In genomic region chr6:30730611-30731435, GRCh38 we compare ENCODE assay signal across 8 cellular contexts. TPM values are rescaled to one million over a fixed set of nuclear protein-coding genes. Genes with fewer than 3 reads are reported as not detected.
A peak's percentile ranks its signal among the peaks of the same experiment; 100 is the strongest.
DNase-seq lines count a peak whose midpoint lies in the region; ATAC-seq and TF ChIP-seq lines count a peak whose summit lies in the region.

No MANE protein-coding gene starts in this region.

- TF ChIP-seq CTCF in GM12872 (IDR thresholded peaks at IDR 0.05; ENCODE audit: insufficient read depth, low read depth, low read length) (peak; percentile 82), OCI-LY7 (conservative IDR thresholded peaks at IDR 0.05; ENCODE audit: low read length) (peak; percentile 86), gastroesophageal sphincter (IDR thresholded peaks at IDR 0.05) (peak in 3 of 4 experiments; percentile 66 to 80 (median 69)), vagina (IDR thresholded peaks at IDR 0.05) (peak; percentile 30 to 50 (median 45))

- no TSS peak for BruUV-seq in OCI-LY7 (replicated peaks; lab: Mats Ljungman, UMichigan)

- 49 to 55% methylated on average over 3 to 11 of the region's 30 CpGs for WGBS in gastroesophageal sphincter (ENCODE audit: low coverage in 1 of 2), 2 donors

- TF ChIP-seq POLR2A in gastroesophageal sphincter (IDR thresholded peaks at IDR 0.05) (no peak), vagina (IDR thresholded peaks at IDR 0.05) (no peak)

- H3K9me3 ChIP-seq in OCI-LY7 (ENCODE audit: low read length) (no peaks in the 10 kb centered on the region), gastroesophageal sphincter (no peaks in the 10 kb centered on the region), vagina (no peaks in the 10 kb centered on the region)

- POLR2A ChIA-PET in OCI-LY7 (lab: Charles Lee): interaction anchor here (0.6 to 1.9 kb wide), 4 partner anchors 10 to 58 kb away, joined by 3 to 9 read pairs (median 4); partner anchors contain the start of gene DHX16

- H4K20me1 ChIP-seq in OCI-LY7 (ENCODE audit: insufficient read depth, low read length): 0 out of 2 replicates have a peak, but pooled peaks cover 1% of the 10 kb centered on the region

- H3K4me3 ChIP-seq in OCI-LY7 (ENCODE audit: low read depth, low read length, poor library complexity, severe bottlenecking): peak overlapping the region; percentile 18
- no peak overlapping the region for H3K4me3 ChIP-seq in gastroesophageal sphincter
- H3K4me3 ChIP-seq in vagina: no peak overlapping the region

- DNase-seq in HT-29 (ENCODE audit: low spot score): peak; percentile 94
- DNase-seq in OCI-LY7 (ENCODE audit: low spot score): peak; percentile 89
- peak; percentile 76 for DNase-seq in activated T-helper 9 cell treated with anti-CD3 and anti-CD28 coated beads, Interleukin-2, amount 50 U/mL, for 16 hours (ENCODE audit: low read depth)
- peak; percentile 88 for DNase-seq in posterior vena cava (ENCODE audit: low spot score)
- no peak for DNase-seq in vagina (ENCODE audit: extremely low spot score in 2 of 2)
- DNase-seq in NCI-H1930 (lab: John Stamatoyannopoulos, UW): no peak

- intact Hi-C loops in OCI-LY7 (cut with micrococcal nuclease; ENCODE audit: unreplicated experiment) (loop anchor here (1.0 to 5.0 kb wide), 3 partner anchors 52 to 249 kb away; no protein-coding TSS in a partner anchor), posterior vena cava (cut with DNase I) (no loop called here), vagina (cut with DNase I) (no loop called here)

- no peak overlapping the region for H2AFZ ChIP-seq in OCI-LY7 (ENCODE audit: low read length)

- CTCF ChIA-PET in OCI-LY7 (lab: Charles Lee; ENCODE audit: unreplicated experiment): interaction anchor here (0.5 to 1.9 kb wide), 11 partner anchors 9 to 356 kb away, joined by 3 to 10 read pairs (median 5); partner anchors contain the start of genes DHX16 and MDC1

- ATAC-seq in gastroesophageal sphincter: peak; percentile 85

- H3K4me1 ChIP-seq in OCI-LY7 (ENCODE audit: insufficient read depth, low read length, poor library complexity, severe bottlenecking) (peaks cover 33% of the 10 kb centered on the region), gastroesophageal sphincter (peaks cover 0 to 45% (median 0%) of the 10 kb centered on the region in 3 donors), vagina (peaks cover 15% of the 10 kb centered on the region)

- no peak overlapping the region for H3K27ac ChIP-seq in OCI-LY7 (ENCODE audit: low read depth, low read length, poor library complexity, severe bottlenecking)
- peak overlapping the region in 3 of 4 donors; percentile 21 to 65 (median 55) for H3K27ac ChIP-seq in gastroesophageal sphincter
- H3K27ac ChIP-seq in vagina: peak overlapping the region; percentile 56

- H3K27me3 ChIP-seq in gastroesophageal sphincter (no peaks in the 10 kb centered on the region), vagina (no peaks in the 10 kb centered on the region)

- no peak for TF ChIP-seq EP300 in gastroesophageal sphincter (IDR thresholded peaks at IDR 0.05)

- H3K4me2 ChIP-seq in OCI-LY7 (ENCODE audit: low read length): peak overlapping the region; percentile 58

- peaks cover 2% of the 10 kb centered on the region; the same call in 1 of the 2 replicates for H3K79me2 ChIP-seq in OCI-LY7 (ENCODE audit: insufficient read depth, low read depth, low read length)

- H3K36me3 ChIP-seq in OCI-LY7 (ENCODE audit: insufficient read depth, low read length): peaks cover 56% of the 10 kb centered on the region
- H3K36me3 ChIP-seq in gastroesophageal sphincter: peaks cover 0 to 99% of the 10 kb centered on the region in 2 donors
- H3K36me3 ChIP-seq in vagina: peaks cover 0 to 92% of the 10 kb centered on the region in 2 donors

- no peaks in the 10 kb centered on the region for H3K9me2 ChIP-seq in OCI-LY7 (ENCODE audit: insufficient read depth, low read length)

RNA-seq across cellular contexts. Expression of gene TUBB, which starts 10.7 kb away (rescaled TPM):
- 935 and 959 TPM in 2 replicates for total RNA-seq in HT-29 (2014; rRNA removed; shearing (Covaris generic))
- total RNA-seq in OCI-LY7 (2014; rRNA removed; shearing (Covaris generic)): 1,287 and 1,346 TPM in 2 replicates
- total RNA-seq in OCI-LY7 (2022): 1,244 and 1,350 TPM in 2 replicates
- total RNA-seq in gastroesophageal sphincter: 100 to 1,000 TPM; 184 to 351 (median 236) TPM
- 100 to 1,000 TPM; 342 to 378 TPM for total RNA-seq in posterior vena cava
- 293 TPM for total RNA-seq in vagina

RNA-seq across cellular contexts. Expression of gene FLOT1, which starts 11.7 kb away (rescaled TPM):
- 142 and 152 TPM in 2 replicates for total RNA-seq in HT-29 (2014; rRNA removed; shearing (Covaris generic))
- 66.7 and 70.7 TPM in 2 replicates for total RNA-seq in OCI-LY7 (2014; rRNA removed; shearing (Covaris generic))
- total RNA-seq in OCI-LY7 (2022) (108 and 117 TPM in 2 replicates), gastroesophageal sphincter (100 to 1,000 TPM; 104 to 191 (median 152) TPM), posterior vena cava (100 to 1,000 TPM; 150 to 167 TPM), vagina (165 TPM)

RNA-seq across cellular contexts. Expression of gene IER3, which starts 13.5 kb away (rescaled TPM):
- total RNA-seq in HT-29 (2014; rRNA removed; shearing (Covaris generic)): 200 and 206 TPM in 2 replicates
- 0.51 and 2.8 TPM in 2 replicates for total RNA-seq in OCI-LY7 (2014; rRNA removed; shearing (Covaris generic))
- total RNA-seq in OCI-LY7 (2022) (1.3 and 1.6 TPM in 2 replicates), gastroesophageal sphincter (10 to 100 TPM in 3 of 4 donors, 1 to 10 TPM in 1; 5.6 to 31.9 (median 11.3) TPM), posterior vena cava (10 to 100 TPM; 28.5 to 51.5 TPM), vagina (40.5 TPM)

RNA-seq across cellular contexts. Expression of gene MDC1, which starts 13.7 kb away (rescaled TPM):
- 24.8 and 24.9 TPM in 2 replicates for total RNA-seq in HT-29 (2014; rRNA removed; shearing (Covaris generic))
- total RNA-seq in OCI-LY7 (2014; rRNA removed; shearing (Covaris generic)): 35.0 and 41.6 TPM in 2 replicates
- total RNA-seq in OCI-LY7 (2022) (107 and 133 TPM in 2 replicates), gastroesophageal sphincter (10 to 100 TPM in 3 of 4 donors, 1 to 10 TPM in 1; 9.8 to 16.7 (median 13.1) TPM), posterior vena cava (10 to 100 TPM; 24.4 to 25.0 TPM), vagina (12.3 TPM)

RNA-seq across cellular contexts. Expression of gene NRM, which starts 40.0 kb away (rescaled TPM):
- total RNA-seq in HT-29 (2014; rRNA removed; shearing (Covaris generic)): 16.2 and 18.3 TPM in 2 replicates
- 13.6 and 18.6 TPM in 2 replicates for total RNA-seq in OCI-LY7 (2014; rRNA removed; shearing (Covaris generic))
- total RNA-seq in OCI-LY7 (2022) (36.7 and 44.0 TPM in 2 replicates), gastroesophageal sphincter (1 to 10 TPM; 3.0 to 8.2 (median 6.0) TPM), posterior vena cava (10 to 100 TPM; 14.6 to 15.5 TPM), vagina (6.1 TPM)

Comparison
In these comparisons a context has a peak if more than half of its experiments do, and no peak if none do; other contexts are left out.
1. DNase-seq: peak in HT-29 (single experiment), OCI-LY7 (single experiment), activated T-helper 9 cell treated with anti-CD3 and anti-CD28 coated beads, Interleukin-2, amount 50 U/mL, for 16 hours (single experiment) and posterior vena cava (single experiment); none in vagina (0 of 2) and NCI-H1930 (0 of 2).
2. Peak in every context shown above with its lines, with median percentiles within 50 percentile points of each other: CTCF ChIP-seq.